19 cellular contexts compared by ENCODE assay signal in the genomic region with DNA sequence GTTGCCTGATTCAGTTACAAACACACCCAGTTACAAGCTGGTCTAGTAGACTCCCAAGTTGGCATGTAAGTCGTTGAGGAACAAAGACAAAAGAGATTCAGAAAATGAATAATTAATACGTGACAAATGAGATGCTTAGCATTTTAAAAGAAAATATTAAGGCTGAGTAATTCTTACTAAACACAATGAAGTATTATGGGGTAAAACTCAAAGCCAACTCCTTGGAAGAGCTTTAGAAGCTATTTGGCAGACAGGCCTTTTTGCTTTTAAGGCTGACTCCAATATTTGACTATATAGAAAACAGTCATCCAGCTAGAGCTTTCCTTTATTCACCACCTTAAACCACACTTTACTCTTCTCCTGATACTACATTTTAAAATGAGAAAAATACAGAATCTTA. TPM values are rescaled to one million over a fixed set of nuclear protein-coding genes. Genes with fewer than 3 reads are reported as not detected.
A peak's percentile ranks its signal among the peaks of the same experiment; 100 is the strongest.
DNase-seq lines count a peak whose midpoint lies in the region; ATAC-seq and TF ChIP-seq lines count a peak whose summit lies in the region.
"Had no signal": no experiment of that assay in that cellular context is flagged by ENCODE, and none has a peak within 500 bp of the region (broad histone marks: within the 10 kb centered on the region; RNA-seq: fewer than 3 reads in every experiment).

No MANE protein-coding gene starts in this region.

- peaks cover 2% of the 10 kb centered on the region for H3K9me3 Mint-ChIP-seq in CD4-positive, alpha-beta T cell
- peaks cover 3% of the 10 kb centered on the region for H3K9me3 Mint-ChIP-seq in nephron
- H3K9me3 Mint-ChIP-seq in activated T-helper 1 cell treated with anti-CD3 and anti-CD28 coated beads, Interleukin-12 subunit alpha, Interleukin-12 subunit beta, Interleukin-2, Interleukin-4 antibody, amounts not matched to agents 30 ng/mL and 10 ng/mL and 1 ng/mL, durations not matched to agents 14 hours and 24 hours and 36 hours, result no peaks in the 10 kb centered on the region

- H3K36me3 ChIP-seq in Panc1 (ENCODE audit: control insufficient read depth, insufficient read depth, low read length) (no peaks in the 10 kb centered on the region), brain microvascular endothelial cell (replicated peaks) (no peaks in the 10 kb centered on the region)

- no peak overlapping the region for H3K27ac ChIP-seq in CD4-positive, alpha-beta T cell (ENCODE audit: low read depth, low read length)
- H3K27ac ChIP-seq in Panc1 (ENCODE audit: low read length), result peak overlapping the region; percentile 99
- H3K27ac ChIP-seq in brain microvascular endothelial cell, result no peak overlapping the region
- H3K27ac ChIP-seq: SJSA1 had no signal

- H3K27ac Mint-ChIP-seq in CD4-positive, alpha-beta T cell, result peak overlapping the region; percentile 35
- H3K27ac Mint-ChIP-seq in nephron, result peak overlapping the region; percentile 67 to 95 (median 93)
- H3K27ac Mint-ChIP-seq in activated T-helper 1 cell treated with anti-CD3 and anti-CD28 coated beads, Interleukin-12 subunit alpha, Interleukin-12 subunit beta, Interleukin-2, Interleukin-4 antibody, amounts not matched to agents 30 ng/mL and 10 ng/mL and 1 ng/mL, durations not matched to agents 14 hours and 24 hours and 36 hours, result no peak overlapping the region
- H3K27ac Mint-ChIP-seq: B cell had no signal

- CTCF ChIA-PET in CD4-positive, alpha-beta T cell (lab: Charles Lee), result no interaction called here
- CTCF ChIA-PET in Panc1 (lab: Charles Lee), result no interaction called here

- no peaks in the 10 kb centered on the region for H3K27me3 Mint-ChIP-seq in CD4-positive, alpha-beta T cell
- H3K27me3 Mint-ChIP-seq in nephron (ENCODE audit: low read depth), result no peaks in the 10 kb centered on the region
- H3K27me3 Mint-ChIP-seq in activated T-helper 1 cell treated with anti-CD3 and anti-CD28 coated beads, Interleukin-12 subunit alpha, Interleukin-12 subunit beta, Interleukin-2, Interleukin-4 antibody, amounts not matched to agents 30 ng/mL and 10 ng/mL and 1 ng/mL, durations not matched to agents 14 hours and 24 hours and 36 hours (ENCODE audit: insufficient read depth), result peaks cover 2% of the 10 kb centered on the region
- H3K27me3 Mint-ChIP-seq: B cell had no signal

- no peaks in the 10 kb centered on the region for H3K36me3 Mint-ChIP-seq in CD4-positive, alpha-beta T cell (ENCODE audit: low read depth)
- H3K36me3 Mint-ChIP-seq in nephron (ENCODE audit: low read depth), result peaks cover 10% of the 10 kb centered on the region
- peaks cover 2% of the 10 kb centered on the region for H3K36me3 Mint-ChIP-seq in activated T-helper 1 cell treated with anti-CD3 and anti-CD28 coated beads, Interleukin-12 subunit alpha, Interleukin-12 subunit beta, Interleukin-2, Interleukin-4 antibody, amounts not matched to agents 30 ng/mL and 10 ng/mL and 1 ng/mL, durations not matched to agents 14 hours and 24 hours and 36 hours (ENCODE audit: low read depth)

- H3K4me1 Mint-ChIP-seq in CD4-positive, alpha-beta T cell (ENCODE audit: low read depth), result peaks cover 40% of the 10 kb centered on the region
- peaks cover 34% of the 10 kb centered on the region for H3K4me1 Mint-ChIP-seq in nephron
- H3K4me1 Mint-ChIP-seq in activated T-helper 1 cell treated with anti-CD3 and anti-CD28 coated beads, Interleukin-12 subunit alpha, Interleukin-12 subunit beta, Interleukin-2, Interleukin-4 antibody, amounts not matched to agents 30 ng/mL and 10 ng/mL and 1 ng/mL, durations not matched to agents 14 hours and 24 hours and 36 hours (ENCODE audit: low read depth), result peaks cover 18% of the 10 kb centered on the region

- no peak overlapping the region for H3K4me3 ChIP-seq in Panc1 (ENCODE audit: low read depth in 2 of 2, low read length in 2 of 2)
- H3K4me3 ChIP-seq in brain microvascular endothelial cell (ENCODE audit: low read depth, low read length), result no peak overlapping the region
- H3K4me3 ChIP-seq: GM12878, SJSA1 had no signal

- H3K27me3 ChIP-seq in CD4-positive, alpha-beta T cell (ENCODE audit: control insufficient read depth, insufficient read depth, low read length), result no peaks in the 10 kb centered on the region
- H3K27me3 ChIP-seq in Panc1 (ENCODE audit: control insufficient read depth, insufficient read depth, low read length), result no peaks in the 10 kb centered on the region
- no peaks in the 10 kb centered on the region for H3K27me3 ChIP-seq in brain microvascular endothelial cell (replicated peaks)
- H3K27me3 ChIP-seq: SJSA1 had no signal

- no peak for ATAC-seq in CD4-positive, alpha-beta T cell (ENCODE audit: poor library complexity)
- no peak for ATAC-seq in Panc1
- peak; percentile 88 for ATAC-seq in esophagus mucosa
- ATAC-seq: GM12878, Right ventricle myocardium inferior had no signal

- POLR2A ChIA-PET in CD4-positive, alpha-beta T cell (lab: Charles Lee), result interaction anchor here (2.0 kb wide), 1 partner anchor 32 kb away, joined by 6 read pairs; the partner anchor contains the start of gene VIM
- POLR2A ChIA-PET in Panc1 (lab: Charles Lee), result no interaction called here

- in situ Hi-C loops in Panc1 (cut with HindIII; ENCODE audit: low pct_unique_long_range_greater_than_20kb, low sequenced_read_pairs), result no loop called here
- in situ Hi-C loops in GM13976 (cut with MboI; ENCODE audit: low sequenced_read_pairs, unreplicated experiment), result no loop called here
- in situ Hi-C loops in brain microvascular endothelial cell (cut with HindIII; ENCODE audit: low pct_ligation_motif_present, low sequenced_read_pairs), result no loop called here

- DNase-seq in CD4-positive, alpha-beta T cell, result no peak
- no peak for DNase-seq in Panc1 (ENCODE audit: low read depth, low spot score)
- DNase-seq in GM13976 (ENCODE audit: low spot score), result no peak
- DNase-seq in posterior cingulate gyrus, result no peak
- DNase-seq in brain microvascular endothelial cell, result no peak
- DNase-seq in activated T-helper 1 cell treated with anti-CD3 and anti-CD28 coated beads, Interleukin-12 subunit alpha, Interleukin-12 subunit beta, Interleukin-2, Interleukin-4 antibody, amounts not matched to agents 30 ng/mL and 10 ng/mL and 1 ng/mL, durations not matched to agents 14 hours and 24 hours and 36 hours (ENCODE audit: low spot score), result no peak
- DNase-seq: IMR-90, MV-4-11, NCI-H1105 treated with DMSO at 0.1 percent for 48 hours, NCI-H2029 treated with DMSO at 0.1 percent for 48 hours, NCI-H226, NCI-H524 had no signal

- no peaks in the 10 kb centered on the region for H3K9me3 ChIP-seq in CD4-positive, alpha-beta T cell (ENCODE audit: control insufficient read depth, low read length)
- peaks cover 2% of the 10 kb centered on the region; the same call in 1 of the 2 replicates for H3K9me3 ChIP-seq in Panc1 (ENCODE audit: control insufficient read depth, insufficient read depth, low read depth, low read length)
- H3K9me3 ChIP-seq: SJSA1 had no signal

- H3K4me3 Mint-ChIP-seq in CD4-positive, alpha-beta T cell, result no peak overlapping the region
- H3K4me3 Mint-ChIP-seq in nephron, result no peak overlapping the region
- no peak overlapping the region for H3K4me3 Mint-ChIP-seq in activated T-helper 1 cell treated with anti-CD3 and anti-CD28 coated beads, Interleukin-12 subunit alpha, Interleukin-12 subunit beta, Interleukin-2, Interleukin-4 antibody, amounts not matched to agents 30 ng/mL and 10 ng/mL and 1 ng/mL, durations not matched to agents 14 hours and 24 hours and 36 hours
- H3K4me3 Mint-ChIP-seq: B cell, CD14-positive monocyte had no signal

- intact Hi-C loops in CD4-positive, alpha-beta T cell (cut with DNase I, micrococcal nuclease), result no loop called here
- intact Hi-C loops in Panc1 (cut with micrococcal nuclease; ENCODE audit: unreplicated experiment) (no loop called here), posterior cingulate gyrus (cut with DNase I) (no loop called here)
- intact Hi-C loops in activated T-helper 1 cell treated with anti-CD3 and anti-CD28 coated beads, Interleukin-12 subunit alpha, Interleukin-12 subunit beta, Interleukin-2, Interleukin-4 antibody, amounts not matched to agents 30 ng/mL and 10 ng/mL and 1 ng/mL, durations not matched to agents 14 hours and 24 hours and 36 hours (cut with micrococcal nuclease), result no loop called here

- no TSS peak for BruUV-seq in Panc1 (replicated peaks; lab: Mats Ljungman, UMichigan)

- peaks cover 7% of the 10 kb centered on the region for H3K4me1 ChIP-seq in Panc1 (ENCODE audit: control insufficient read depth, insufficient read depth, low read length)

- TF ChIP-seq CTCF in CD4-positive, alpha-beta T cell (IDR thresholded peaks at IDR 0.05), result no peak
- no peak for TF ChIP-seq CTCF in Panc1 (IDR thresholded peaks at IDR 0.05)
- no peak for TF ChIP-seq CTCF in nephron (IDR thresholded peaks at IDR 0.05; ENCODE audit: unreplicated experiment in 3 of 3)
- no peak for TF ChIP-seq CTCF in GM13976 (IDR thresholded peaks at IDR 0.05; ENCODE audit: borderline replicate concordance, control extremely low read depth, extremely low read depth, insufficient read depth, missing control alignments)
- TF ChIP-seq CTCF in brain microvascular endothelial cell (IDR thresholded peaks at IDR 0.05; ENCODE audit: low read depth, low read length, missing control alignments), result no peak

RNA-seq across cellular contexts. Expression of gene TRDMT1, which starts 5.4 kb away (rescaled TPM):
- 10 to 100 TPM; 20.3 to 21.3 TPM for total RNA-seq in CD4-positive, alpha-beta T cell
- total RNA-seq in Panc1 (2021; ENCODE audit: unreplicated experiment), result 7.6 TPM
- polyA plus RNA-seq in Panc1 (2012; ENCODE audit: insufficient read length), result 2.4 TPM
- 3.2 TPM for total RNA-seq in esophagus mucosa
- 3.3 and 4.2 TPM in 2 replicates for total RNA-seq in activated T-helper 1 cell treated with anti-CD3 and anti-CD28 coated beads, Interleukin-12 subunit alpha, Interleukin-12 subunit beta, Interleukin-2, Interleukin-4 antibody, amounts not matched to agents 30 ng/mL and 10 ng/mL and 1 ng/mL, durations not matched to agents 14 hours and 24 hours and 36 hours

RNA-seq across cellular contexts. Expression of gene VIM, which starts 32.0 kb away (rescaled TPM):
- total RNA-seq in CD4-positive, alpha-beta T cell, result 1,000 to 10,000 TPM; 1,576 to 1,603 TPM
- total RNA-seq in Panc1 (2021; ENCODE audit: unreplicated experiment), result 3,436 TPM
- 3,712 TPM for polyA plus RNA-seq in Panc1 (2012; ENCODE audit: insufficient read length)
- total RNA-seq in esophagus mucosa, result 73.8 TPM
- total RNA-seq in activated T-helper 1 cell treated with anti-CD3 and anti-CD28 coated beads, Interleukin-12 subunit alpha, Interleukin-12 subunit beta, Interleukin-2, Interleukin-4 antibody, amounts not matched to agents 30 ng/mL and 10 ng/mL and 1 ng/mL, durations not matched to agents 14 hours and 24 hours and 36 hours, result 192 and 193 TPM in 2 replicates
